1 cellular context compared by ENCODE assay signal in genomic region chr5:65102826-65103673, GRCh38.
TF ChIP-seq lines count a peak whose summit lies in the region.

No MANE protein-coding gene starts in this region.

TF ChIP-seq in WTC11, 78 proteins besides CTCF, POLR2A, EP300 and RAD21 (continued from another document):
- TF ChIP-seq ZNF281 (CRISPR knock-in tag; IDR thresholded peaks at IDR 0.05) (no peak), OVOL2 (CRISPR knock-in tag; IDR thresholded peaks at IDR 0.05; ENCODE audit: borderline replicate concordance) (no peak), ZNF232 (CRISPR knock-in tag; IDR thresholded peaks at IDR 0.05) (peak; percentile 50; the same call in 1 of the 2 replicates), JAZF1 (CRISPR knock-in tag; IDR thresholded peaks at IDR 0.05) (no peak), IRF1 (CRISPR knock-in tag; IDR thresholded peaks at IDR 0.05) (no peak), ELF4 (CRISPR knock-in tag; IDR thresholded peaks at IDR 0.05; ENCODE audit: low read depth) (no peak)
TF ChIP-seq in WTC11: peak in this region for 6.
